Comparison of ENCODE assay signal across 15 cellular contexts in genomic region chr6:33591633-33592032, GRCh38. TPM values are rescaled to one million over a fixed set of nuclear protein-coding genes. Genes with fewer than 3 reads are reported as not detected.
DNase-seq lines count a peak whose midpoint lies in the region; ATAC-seq, FAIRE-seq and TF ChIP-seq lines count a peak whose summit lies in the region.
"Had no signal": no experiment of that assay in that cellular context is flagged by ENCODE, and none has a peak within 500 bp of the region (broad histone marks: within the 10 kb centered on the region; RNA-seq: fewer than 3 reads in every experiment).

No MANE protein-coding gene starts in this region.

- DNase-seq in CD8-positive, alpha-beta T cell: no peak
- no peak for DNase-seq in PC-9
- no peak for DNase-seq in hepatocyte (ENCODE audit: low spot score)
- no peak for DNase-seq in small intestine
- DNase-seq in NCI-H526 treated with DMSO at 0.1 percent for 48 hours (lab: John Stamatoyannopoulos, UW): no peak
- no peak for DNase-seq in COLO668 (lab: John Stamatoyannopoulos, UW; ENCODE audit: unreplicated experiment)
- no peak for DNase-seq in WERI-Rb-1
- no peak for DNase-seq in NCI-H1105 (lab: John Stamatoyannopoulos, UW)
- DNase-seq: activated effector memory CD4-positive, alpha-beta T cell treated with anti-CD3 and anti-CD28 coated beads, Interleukin-2, amount 50 U/mL, for 16 hours; aorta; cortex of kidney; NCI-H2029; NCI-H524 treated with DMSO at 0.1 percent for 48 hours had no signal

- peak overlapping the region; percentile 29 for H3K27ac Mint-ChIP-seq in CD8-positive, alpha-beta T cell

- H3K9me2 ChIP-seq in PC-9 (ENCODE audit: insufficient read depth) (no peaks in the 10 kb centered on the region), hepatocyte (replicated peaks; ENCODE audit: insufficient read depth) (no peaks in the 10 kb centered on the region)

- H3K4me3 Mint-ChIP-seq in CD8-positive, alpha-beta T cell: no peak overlapping the region

- H3K4me2 ChIP-seq in PC-9 (peak overlapping the region; percentile 82), hepatocyte (no peak overlapping the region)

- WGBS in hepatocyte (ENCODE audit: low lambda C conversion rate, missing lambda C conversion rate): 99% methylated on average over 9 of the region's 9 CpGs
- WGBS in small intestine, 3 donors: 95 to 97% (median 97%) methylated on average over 9 of the region's 9 CpGs

- CTCF ChIA-PET in CD8-positive, alpha-beta T cell (lab: Charles Lee): interaction anchor here (1.3 to 8.9 kb wide), 3 partner anchors 106 to 120 kb away, joined by 4 to 106 read pairs (median 5); partner anchors contain the start of gene UQCC2
- CTCF ChIA-PET in PC-9 (lab: Charles Lee): no interaction called here

- no peaks in the 10 kb centered on the region for H3K9me3 Mint-ChIP-seq in CD8-positive, alpha-beta T cell

- H3K27me3 Mint-ChIP-seq in CD8-positive, alpha-beta T cell (ENCODE audit: low read depth): no peaks in the 10 kb centered on the region

- peaks cover 22% of the 10 kb centered on the region for H3K4me1 Mint-ChIP-seq in CD8-positive, alpha-beta T cell (ENCODE audit: low read depth)

- H3F3A ChIP-seq in PC-9 (ENCODE audit: insufficient read depth, low read depth): peaks cover 36% of the 10 kb centered on the region

- POLR2A ChIA-PET in CD8-positive, alpha-beta T cell (lab: Charles Lee): interaction anchor here (0.6 to 2.6 kb wide), 4 partner anchors 15 to 119 kb away, joined by 3 to 11 read pairs (median 4); partner anchors contain the start of genes ITPR3 and UQCC2
- POLR2A ChIA-PET in PC-9 (lab: Charles Lee; ENCODE audit: unreplicated experiment): no interaction called here

- no peaks in the 10 kb centered on the region for H3K36me3 Mint-ChIP-seq in CD8-positive, alpha-beta T cell

- no peaks in the 10 kb centered on the region for H3K27me3 ChIP-seq in CD8-positive, alpha-beta T cell (ENCODE audit: insufficient read depth, low read length)
- H3K27me3 ChIP-seq in PC-9 (ENCODE audit: insufficient read depth, low read depth): no peaks in the 10 kb centered on the region
- no peaks in the 10 kb centered on the region for H3K27me3 ChIP-seq in hepatocyte
- H3K27me3 ChIP-seq in small intestine (ENCODE audit: control insufficient read depth in 2 of 2, insufficient read depth in 2 of 2, low read length in 2 of 2): no peaks in the 10 kb centered on the region
- H3K27me3 ChIP-seq in WERI-Rb-1 (ENCODE audit: insufficient read depth, low read depth, severe bottlenecking): no peaks in the 10 kb centered on the region

- no peaks in the 10 kb centered on the region for H4K20me1 ChIP-seq in PC-9 (ENCODE audit: insufficient read depth)
- no peaks in the 10 kb centered on the region for H4K20me1 ChIP-seq in hepatocyte (ENCODE audit: insufficient read depth, poor library complexity, severe bottlenecking)

- no peak for ATAC-seq in CD8-positive, alpha-beta T cell

- BruUV-seq in PC-9 (replicated peaks; lab: Mats Ljungman, UMichigan): no TSS peak

- no peak overlapping the region for H3K27ac ChIP-seq in CD8-positive, alpha-beta T cell (ENCODE audit: low read depth, low read length)
- H3K27ac ChIP-seq in PC-9 (peak overlapping the region; percentile 96), hepatocyte (peak overlapping the region; percentile 95), small intestine (ENCODE audit: low read depth in 1 of 2, low read length in 1 of 2) (peak overlapping the region; percentile 95 to 96), WERI-Rb-1 (no peak overlapping the region)
- H3K27ac ChIP-seq: HL-60, VCaP had no signal

- H3K4me3 ChIP-seq in CD8-positive, alpha-beta T cell (ENCODE audit: low read depth, low read length): no peak overlapping the region
- H3K4me3 ChIP-seq in PC-9 (no peak overlapping the region), hepatocyte (no peak overlapping the region), small intestine (ENCODE audit: low read depth in 1 of 2, low read length in 2 of 2) (no peak overlapping the region), WERI-Rb-1 (ENCODE audit: low read depth, low read length) (no peak overlapping the region)

- FAIRE-seq in small intestine (lab: Jason Lieb, UNC): no peak

- no peaks in the 10 kb centered on the region for H3K9me3 ChIP-seq in CD8-positive, alpha-beta T cell (ENCODE audit: low read length)
- no peaks in the 10 kb centered on the region for H3K9me3 ChIP-seq in PC-9 (ENCODE audit: insufficient read depth, low read depth)
- H3K9me3 ChIP-seq in hepatocyte (ENCODE audit: low read depth): no peaks in the 10 kb centered on the region
- H3K9me3 ChIP-seq in small intestine (ENCODE audit: control insufficient read depth, low read depth): no peaks in the 10 kb centered on the region
- H3K9me3 ChIP-seq in WERI-Rb-1 (ENCODE audit: severe bottlenecking): no peaks in the 10 kb centered on the region

- peaks cover 12% of the 10 kb centered on the region for H3K4me1 ChIP-seq in CD8-positive, alpha-beta T cell (ENCODE audit: insufficient read depth, low read length)
- H3K4me1 ChIP-seq in PC-9 (replicated peaks; ENCODE audit: insufficient read depth) (peaks cover 49% of the 10 kb centered on the region), hepatocyte (ENCODE audit: insufficient read depth) (peaks cover 34% of the 10 kb centered on the region), small intestine (ENCODE audit: control insufficient read depth in 2 of 2, insufficient read depth in 1 of 2, low read depth in 1 of 2, low read length in 1 of 2) (peaks cover 2 to 7% of the 10 kb centered on the region in 2 donors)

- H2AFZ ChIP-seq in PC-9 (no peak overlapping the region), hepatocyte (no peak overlapping the region)

- H3K79me2 ChIP-seq in PC-9 (ENCODE audit: low read depth) (no peaks in the 10 kb centered on the region), hepatocyte (no peaks in the 10 kb centered on the region)

- TF ChIP-seq CTCF in CD8-positive, alpha-beta T cell (IDR thresholded peaks at IDR 0.05): no peak
- TF ChIP-seq CTCF in PC-9 (conservative IDR thresholded peaks at IDR 0.05) (no peak), hepatocyte (IDR thresholded peaks at IDR 0.05; ENCODE audit: poor library complexity) (no peak), WERI-Rb-1 (IDR thresholded peaks at IDR 0.05; ENCODE audit: low read depth, low read length) (no peak)

- no peaks in the 10 kb centered on the region for H3K36me3 ChIP-seq in CD8-positive, alpha-beta T cell (ENCODE audit: insufficient read depth, low read length)
- H3K36me3 ChIP-seq in PC-9 (ENCODE audit: low read depth): no peaks in the 10 kb centered on the region
- no peaks in the 10 kb centered on the region for H3K36me3 ChIP-seq in hepatocyte (replicated peaks; ENCODE audit: insufficient read depth, low read depth)
- no peaks in the 10 kb centered on the region for H3K36me3 ChIP-seq in small intestine (ENCODE audit: control insufficient read depth in 2 of 2, insufficient read depth in 2 of 2, low read length in 2 of 2)
- no peaks in the 10 kb centered on the region for H3K36me3 ChIP-seq in WERI-Rb-1

- intact Hi-C loops in CD8-positive, alpha-beta T cell (cut with DNase I, micrococcal nuclease): loop anchor here in 1 of 2 experiments (2.0 kb wide), 1 partner anchor 41 kb away; no protein-coding TSS in a partner anchor
- intact Hi-C loops in PC-9 (cut with micrococcal nuclease; ENCODE audit: unreplicated experiment): no loop called here

RNA-seq across cellular contexts. Expression of gene BAK1, which starts 11.6 kb away (rescaled TPM):
- total RNA-seq in CD8-positive, alpha-beta T cell: 10 to 100 TPM; 44.8 to 46.5 TPM
- total RNA-seq in PC-9 (2021) (24.6 and 28.4 TPM in 2 replicates), hepatocyte (18.6 and 24.0 TPM in 2 replicates)
- polyA plus RNA-seq in hepatocyte (23.6 and 33.1 TPM in 2 replicates), small intestine (100 to 1,000 TPM in 1 of 3 donors, 10 to 100 TPM in 2; 75.6 to 100 (median 85.7) TPM)

RNA-seq across cellular contexts. Expression of gene ITPR3, which starts 29.5 kb away (rescaled TPM):
- total RNA-seq in CD8-positive, alpha-beta T cell: 10 to 100 TPM; 39.5 to 40.1 TPM
- 78.3 and 86.9 TPM in 2 replicates for total RNA-seq in PC-9 (2021)
- total RNA-seq in hepatocyte: 27.3 and 39.6 TPM in 2 replicates
- polyA plus RNA-seq in hepatocyte: 14.8 and 16.5 TPM in 2 replicates
- polyA plus RNA-seq in small intestine: 10 to 100 TPM; 51.6 to 62.7 (median 55.5) TPM

Comparison
In these comparisons a context has a peak if more than half of its experiments do, and no peak if none do; other contexts are left out.
1. H3K27ac ChIP-seq: peak in PC-9 (single experiment), hepatocyte (single experiment) and small intestine (2 of 2); none in CD8-positive, alpha-beta T cell (single experiment) and WERI-Rb-1 (single experiment).